7 cellular contexts compared by ENCODE assay signal in genomic region chr10:59708816-59709471, GRCh38. TPM values are rescaled to one million over a fixed set of nuclear protein-coding genes. Genes with fewer than 3 reads are reported as not detected.
DNase-seq lines count a peak whose midpoint lies in the region; ATAC-seq and TF ChIP-seq lines count a peak whose summit lies in the region.

No MANE protein-coding gene starts in this region.

- ATAC-seq in GM18502 (IDR thresholded peaks at IDR 0.05; ENCODE audit: poor library complexity, unreplicated experiment) (peak; percentile 35), HG03066 (IDR thresholded peaks at IDR 0.05; ENCODE audit: low read depth, unreplicated experiment) (peak; percentile 40)

- H3K36me3 ChIP-seq in ovary = no peaks in the 10 kb centered on the region

- H3K27ac ChIP-seq in VCaP (peak overlapping the region; percentile 52), ovary (peak overlapping the region; percentile 75 to 85)

- no peaks in the 10 kb centered on the region for H3K27me3 ChIP-seq in ovary

- no peak for TF ChIP-seq EP300 in ovary (IDR thresholded peaks at IDR 0.05)

- H3K4me3 ChIP-seq in fibroblast of villous mesenchyme (ENCODE audit: low read depth, low read length) = peak overlapping the region; percentile 56
- peak overlapping the region; percentile 61 for H3K4me3 ChIP-seq in ovary

- TF ChIP-seq POLR2A in ovary (IDR thresholded peaks at IDR 0.05) = no peak

- no peaks in the 10 kb centered on the region for H3K9me3 ChIP-seq in ovary

- intact Hi-C loops in ovary (cut with DNase I) = no loop called here

- DNase-seq in fibroblast of villous mesenchyme (ENCODE audit: low read depth) (no peak), ovary (peak; percentile 44 to 69 (median 58)), SKM-1 treated with dmso at 0.1 percent for 144 hours (lab: John Stamatoyannopoulos, UW; ENCODE audit: unreplicated experiment) (no peak)
- DNase-seq in activated CD4-positive, CD25-positive, alpha-beta regulatory T cell (lab: John Stamatoyannopoulos, UW) = no peak

- H3K4me1 ChIP-seq in ovary (ENCODE audit: insufficient read depth) = peaks cover 7% of the 10 kb centered on the region

- TF ChIP-seq CTCF in VCaP (conservative IDR thresholded peaks at IDR 0.05) (no peak), fibroblast of villous mesenchyme (IDR thresholded peaks at IDR 0.05; ENCODE audit: insufficient read depth, low read depth, low read length) (no peak), ovary (IDR thresholded peaks at IDR 0.05) (no peak)

- 0 to 1% (median 0%) methylated on average over 41 to 44 of the region's 44 CpGs for WGBS in ovary, 3 donors

RNA-seq across cellular contexts. Expression of gene SLC16A9, which starts 0.7 kb away (rescaled TPM):
- total RNA-seq in fibroblast of villous mesenchyme = under 0.01 TPM in 1 of 2 replicates, not detected in the other
- total RNA-seq in ovary = 10 to 100 TPM in 6 of 7 donors, 1 to 10 TPM in 1; 8.1 to 41.5 (median 30.7) TPM
- polyA plus RNA-seq in ovary = 10 to 100 TPM; 22.8 to 40.0 TPM

RNA-seq across cellular contexts. Expression of gene MRLN, which starts 44.3 kb away (rescaled TPM):
- total RNA-seq in fibroblast of villous mesenchyme (not detected in 2 replicates), ovary (under 1 TPM in 1 of 7 donors, not detected in 6; 0.80 TPM)
- polyA plus RNA-seq in ovary = not detected

Comparison
In these comparisons a context has a peak if more than half of its experiments do, and no peak if none do; other contexts are left out.
1. DNase-seq: peak in ovary (5 of 5); none in fibroblast of villous mesenchyme (single experiment), SKM-1 treated with dmso at 0.1 percent for 144 hours (single experiment) and activated CD4-positive, CD25-positive, alpha-beta regulatory T cell (0 of 4).